22 cellular contexts compared by ENCODE assay signal in the genomic region with DNA sequence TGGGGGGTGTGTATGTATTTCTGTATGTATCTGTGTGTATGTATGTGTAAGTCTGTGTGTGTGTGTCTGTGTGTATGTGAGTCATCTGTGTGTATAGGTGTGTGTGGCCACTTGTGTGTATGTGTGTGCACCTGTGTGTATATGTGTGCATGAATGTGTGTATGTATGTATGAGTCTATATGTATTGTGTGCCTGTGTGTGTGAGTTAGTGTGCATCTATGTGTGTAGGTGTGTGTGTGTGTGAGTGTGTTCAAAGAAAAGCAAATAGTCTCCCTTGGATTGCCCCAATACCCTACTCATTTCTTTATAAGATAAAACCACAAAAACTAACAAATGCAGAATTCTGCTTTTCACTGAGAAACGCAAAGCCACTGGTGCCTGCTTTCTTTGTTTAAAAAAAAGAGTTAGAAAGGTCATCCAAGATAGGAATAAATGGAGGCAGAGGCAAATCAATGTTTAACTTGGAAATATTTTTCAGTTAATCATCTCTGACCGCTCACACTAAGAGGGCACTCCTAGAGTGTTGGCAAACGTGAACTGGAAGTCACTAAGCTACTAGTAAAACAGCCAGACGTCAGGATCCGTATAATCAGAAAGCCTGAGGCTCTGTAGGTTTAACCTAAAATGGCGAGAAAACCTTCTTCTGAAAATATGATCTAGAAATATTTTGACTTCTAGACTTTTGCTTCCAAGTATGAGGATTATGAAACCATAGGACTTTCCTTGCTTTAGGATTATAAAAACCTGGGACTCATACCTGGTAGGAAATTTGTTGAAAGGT. TPM values are rescaled to one million over a fixed set of nuclear protein-coding genes. Genes with fewer than 3 reads are reported as not detected.
DNase-seq lines count a peak whose midpoint lies in the region; ATAC-seq, FAIRE-seq and TF ChIP-seq lines count a peak whose summit lies in the region.
"Had no signal": no experiment of that assay in that cellular context is flagged by ENCODE, and none has a peak within 500 bp of the region (broad histone marks: within the 10 kb centered on the region; RNA-seq: fewer than 3 reads in every experiment).

No MANE protein-coding gene starts in this region.

- H3K36me3 ChIP-seq in Peyer's patch: no peaks in the 10 kb centered on the region
- no peaks in the 10 kb centered on the region for H3K36me3 ChIP-seq in pancreas
- H3K36me3 ChIP-seq in A673 (ENCODE audit: insufficient read depth, low read length, poor library complexity, severe bottlenecking): no peaks in the 10 kb centered on the region
- H3K36me3 ChIP-seq in esophagus muscularis mucosa: no peaks in the 10 kb centered on the region
- H3K36me3 ChIP-seq: HAP-1, heart right ventricle had no signal

- FAIRE-seq in pancreas (lab: Jason Lieb, UNC): no peak
- FAIRE-seq: GM19239 had no signal

- TF ChIP-seq EP300 in esophagus muscularis mucosa (IDR thresholded peaks at IDR 0.05): no peak

- POLR2A ChIA-PET in A673 (lab: Charles Lee; ENCODE audit: low non-redundant PET): no interaction called here

- TF ChIP-seq CTCF in Peyer's patch (IDR thresholded peaks at IDR 0.05) (no peak), pancreas (IDR thresholded peaks at IDR 0.05) (no peak), A673 (conservative IDR thresholded peaks at IDR 0.05; ENCODE audit: low read depth, low read length) (no peak), esophagus muscularis mucosa (IDR thresholded peaks at IDR 0.05) (no peak)

- H3K27me3 ChIP-seq in Peyer's patch: no peaks in the 10 kb centered on the region
- H3K27me3 ChIP-seq in pancreas: no peaks in the 10 kb centered on the region
- H3K27me3 ChIP-seq in A673 (replicated peaks; ENCODE audit: insufficient read depth, low read depth, low read length, poor library complexity): no peaks in the 10 kb centered on the region
- no peaks in the 10 kb centered on the region for H3K27me3 ChIP-seq in esophagus muscularis mucosa
- H3K27me3 ChIP-seq: heart right ventricle had no signal

- H3K4me1 ChIP-seq in Peyer's patch (peaks cover 0 to 14% (median 4%) of the 10 kb centered on the region in 4 donors), pancreas (peaks cover 15 to 38% (median 24%) of the 10 kb centered on the region in 3 donors), A673 (ENCODE audit: insufficient read depth, low read length, poor library complexity, severe bottlenecking) (peaks cover 3% of the 10 kb centered on the region), esophagus muscularis mucosa (peaks cover 0 to 2% (median 0%) of the 10 kb centered on the region in 4 donors)

- H3K9me3 ChIP-seq in Peyer's patch: no peaks in the 10 kb centered on the region
- no peaks in the 10 kb centered on the region for H3K9me3 ChIP-seq in pancreas
- no peaks in the 10 kb centered on the region for H3K9me3 ChIP-seq in A673 (ENCODE audit: low read depth, low read length, poor library complexity, severe bottlenecking)
- H3K9me3 ChIP-seq in esophagus muscularis mucosa: no peaks in the 10 kb centered on the region
- H3K9me3 ChIP-seq: HAP-1, heart right ventricle had no signal

- H3K27ac ChIP-seq in Peyer's patch (peak overlapping the region in 3 of 4 donors; percentile 40 to 61 (median 46)), pancreas (peak overlapping the region; percentile 42 to 77 (median 71)), A673 (ENCODE audit: low read depth, low read length, poor library complexity, severe bottlenecking) (no peak overlapping the region), esophagus muscularis mucosa (replicated peaks in 1 of 4) (no peak overlapping the region)
- H3K27ac ChIP-seq: heart right ventricle had no signal

- ATAC-seq in left lobe of liver (peak; percentile 89), pancreas (peak; percentile 85 to 92 (median 90))
- ATAC-seq: heart right ventricle, WTC11 had no signal

- peak in 1 of 2 donors; percentile 72 for TF ChIP-seq POLR2A in Peyer's patch (IDR thresholded peaks at IDR 0.05)
- TF ChIP-seq POLR2A in esophagus muscularis mucosa (IDR thresholded peaks at IDR 0.05; ENCODE audit: low read depth): no peak

- DNase-seq in Caki2 (ENCODE audit: low read depth) (peak; percentile 98), Peyer's patch (no peak), left lobe of liver (ENCODE audit: low spot score) (peak; percentile 53), pancreas (peak in 3 of 6 donors; percentile 34 to 46 (median 40)), A673 (ENCODE audit: low spot score) (no peak), anterior cingulate cortex (lab: John Stamatoyannopoulos, UW) (no peak), esophagus muscularis mucosa (ENCODE audit: extremely low spot score) (no peak), hypothalamus (lab: John Stamatoyannopoulos, UW) (no peak)
- DNase-seq: activated CD8-positive, alpha-beta memory T cell treated with anti-CD3 and anti-CD28 coated beads for 24 hours; caudate nucleus; CD4-positive, alpha-beta memory T cell; effector memory CD4-positive, alpha-beta T cell; heart right ventricle; islet precursor cell; NCI-H1417 treated with DMSO at 0.1 percent for 48 hours; NCI-H226; posterior cingulate gyrus; SHP77; stimulated activated CD4-positive, alpha-beta T cell treated with anti-CD3 and anti-CD28 coated beads, Interleukin-15, amount 100 ng/mL, for 24 hours had no signal

- no TSS peak for BruUV-seq in A673 (replicated peaks; lab: Mats Ljungman, UMichigan)

- intact Hi-C loops in pancreas (cut with DNase I): no loop called here
- intact Hi-C loops in A673 (cut with micrococcal nuclease; ENCODE audit: unreplicated experiment): no loop called here
- intact Hi-C loops in esophagus muscularis mucosa (cut with DNase I): no loop called here

- CTCF ChIA-PET in A673 (lab: Charles Lee): no interaction called here

- 13 to 18% methylated on average over 6 of the region's 6 CpGs for WGBS in pancreas, 2 donors
- WGBS in esophagus muscularis mucosa: 83% methylated on average over 6 of the region's 6 CpGs

- H3K4me3 ChIP-seq in Peyer's patch (peak overlapping the region in 2 of 4 donors; percentile 5 to 34), pancreas (peak overlapping the region in 3 of 4 donors; percentile 3 to 21 (median 14)), A673 (ENCODE audit: low read depth, low read length, poor library complexity, severe bottlenecking) (no peak overlapping the region), esophagus muscularis mucosa (no peak overlapping the region)
- H3K4me3 ChIP-seq: HAP-1, heart right ventricle had no signal

- in situ Hi-C loops in Caki2 (cut with HindIII; ENCODE audit: low pct_unique_long_range_greater_than_20kb, low sequenced_read_pairs): no loop called here

RNA-seq across cellular contexts. Expression of gene JAG1, which starts 37.4 kb away (rescaled TPM):
- total RNA-seq in Caki2 (2014; rRNA removed; shearing (Covaris generic); ENCODE audit: low replicate concordance): 142 and 148 TPM in 2 replicates
- total RNA-seq in Peyer's patch: 10 to 100 TPM; 35.2 to 73.5 (median 65.3) TPM
- 4.3 TPM for total RNA-seq in left lobe of liver
- 10 to 100 TPM; 22.6 to 60.1 (median 27.4) TPM for total RNA-seq in pancreas
- 10 to 100 TPM; 13.9 to 14.6 TPM for polyA plus RNA-seq in pancreas
- 42.9 and 57.5 TPM in 2 replicates for total RNA-seq in A673 (2021)
- 10 to 100 TPM; 30.7 to 41.9 (median 36.3) TPM for total RNA-seq in esophagus muscularis mucosa

Comparison
In these comparisons a context has a peak if more than half of its experiments do, and no peak if none do; other contexts are left out.
1. DNase-seq: peak in Caki2 (single experiment) and left lobe of liver (single experiment); none in Peyer's patch (0 of 3), A673 (single experiment), anterior cingulate cortex (0 of 58), esophagus muscularis mucosa (single experiment) and hypothalamus (0 of 51).
2. H3K27ac ChIP-seq: peak in Peyer's patch (3 of 4) and pancreas (4 of 4); none in A673 (single experiment) and esophagus muscularis mucosa (0 of 4).
3. H3K4me3 ChIP-seq: peak in pancreas (3 of 4); none in A673 (single experiment) and esophagus muscularis mucosa (0 of 4).